In the genomic region with DNA sequence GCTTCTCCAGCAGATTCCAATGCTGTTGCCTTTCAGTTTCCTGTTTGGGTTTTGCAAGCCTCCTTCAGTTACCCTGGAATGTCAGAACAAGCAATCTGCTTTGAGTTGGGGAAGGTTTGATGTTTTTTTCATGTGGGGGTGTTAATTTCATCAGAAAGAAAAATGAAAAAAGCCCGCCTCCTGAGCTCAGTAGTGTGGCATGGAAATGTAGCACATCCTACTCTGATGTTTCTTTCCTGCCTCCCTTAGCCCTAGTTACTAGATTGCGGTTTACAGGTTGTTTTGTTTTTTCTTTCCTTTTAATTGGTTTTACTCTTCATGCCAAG, we compare ENCODE assay signal across 18 cellular contexts. TPM values are rescaled to one million over a fixed set of nuclear protein-coding genes. Genes with fewer than 3 reads are reported as not detected.
DNase-seq lines count a peak whose midpoint lies in the region; ATAC-seq and TF ChIP-seq lines count a peak whose summit lies in the region.
"Had no signal": no experiment of that assay in that cellular context is flagged by ENCODE, and none has a peak within 500 bp of the region (broad histone marks: within the 10 kb centered on the region; RNA-seq: fewer than 3 reads in every experiment).

No MANE protein-coding gene starts in this region.

- H3K4me2 ChIP-seq in PC-9: no peak overlapping the region

- TF ChIP-seq CTCF in natural killer cell (IDR thresholded peaks at IDR 0.05): no peak
- TF ChIP-seq CTCF in PC-9 (conservative IDR thresholded peaks at IDR 0.05): no peak

- intact Hi-C loops in natural killer cell (cut with micrococcal nuclease) (no loop called here), PC-9 (cut with micrococcal nuclease; ENCODE audit: unreplicated experiment) (no loop called here)

- H3K4me1 Mint-ChIP-seq in natural killer cell treated with Interleukin-12 subunit alpha and Interleukin-12 subunit beta and Interleukin-15 and Interleukin-18, amount 100 ng/mL, for 72 hours (ENCODE audit: low read depth in 2 of 2): peaks cover 26 to 31% of the 10 kb centered on the region in 2 donors
- peaks cover 6 to 13% of the 10 kb centered on the region in 2 donors for H3K4me1 Mint-ChIP-seq in natural killer cell
- peaks cover 4% of the 10 kb centered on the region for H3K4me1 Mint-ChIP-seq in activated naive CD4-positive, alpha-beta T cell treated with anti-CD3 and anti-CD28 coated beads, Interleukin-2, amount 10 ng/mL, durations not matched to agents 7 days and 5 days

- no peaks in the 10 kb centered on the region for H3K27me3 Mint-ChIP-seq in natural killer cell treated with Interleukin-12 subunit alpha and Interleukin-12 subunit beta and Interleukin-15 and Interleukin-18, amount 100 ng/mL, for 72 hours
- no peaks in the 10 kb centered on the region for H3K27me3 Mint-ChIP-seq in natural killer cell (ENCODE audit: low read depth in 2 of 2)
- H3K27me3 Mint-ChIP-seq in activated naive CD4-positive, alpha-beta T cell treated with anti-CD3 and anti-CD28 coated beads, Interleukin-2, amount 10 ng/mL, durations not matched to agents 7 days and 5 days: no peaks in the 10 kb centered on the region

- peak in 1 of 2 donors; percentile 46 for ATAC-seq in natural killer cell treated with Interleukin-12 subunit alpha and Interleukin-12 subunit beta and Interleukin-15 and Interleukin-18, amount 100 ng/mL, for 72 hours
- no peak for ATAC-seq in natural killer cell

- no peaks in the 10 kb centered on the region for H3K9me3 Mint-ChIP-seq in natural killer cell treated with Interleukin-12 subunit alpha and Interleukin-12 subunit beta and Interleukin-15 and Interleukin-18, amount 100 ng/mL, for 72 hours
- no peaks in the 10 kb centered on the region for H3K9me3 Mint-ChIP-seq in natural killer cell
- H3K9me3 Mint-ChIP-seq in activated naive CD4-positive, alpha-beta T cell treated with anti-CD3 and anti-CD28 coated beads, Interleukin-2, amount 10 ng/mL, durations not matched to agents 7 days and 5 days: no peaks in the 10 kb centered on the region

- H3K4me3 ChIP-seq in PC-9: no peak overlapping the region

- no peaks in the 10 kb centered on the region for H4K20me1 ChIP-seq in PC-9 (ENCODE audit: insufficient read depth)

- no TSS peak for BruUV-seq in PC-9 (replicated peaks; lab: Mats Ljungman, UMichigan)

- no peaks in the 10 kb centered on the region for H3F3A ChIP-seq in PC-9 (ENCODE audit: insufficient read depth, low read depth)

- H3K36me3 Mint-ChIP-seq in natural killer cell treated with Interleukin-12 subunit alpha and Interleukin-12 subunit beta and Interleukin-15 and Interleukin-18, amount 100 ng/mL, for 72 hours: peaks cover 15% of the 10 kb centered on the region
- H3K36me3 Mint-ChIP-seq in natural killer cell: no peaks in the 10 kb centered on the region
- H3K36me3 Mint-ChIP-seq in activated naive CD4-positive, alpha-beta T cell treated with anti-CD3 and anti-CD28 coated beads, Interleukin-2, amount 10 ng/mL, durations not matched to agents 7 days and 5 days: peaks cover 5% of the 10 kb centered on the region

- peak overlapping the region; percentile 46 for H3K4me3 Mint-ChIP-seq in natural killer cell treated with Interleukin-12 subunit alpha and Interleukin-12 subunit beta and Interleukin-15 and Interleukin-18, amount 100 ng/mL, for 72 hours
- H3K4me3 Mint-ChIP-seq in natural killer cell: no peak overlapping the region
- no peak overlapping the region for H3K4me3 Mint-ChIP-seq in activated naive CD4-positive, alpha-beta T cell treated with anti-CD3 and anti-CD28 coated beads, Interleukin-2, amount 10 ng/mL, durations not matched to agents 7 days and 5 days

- peak overlapping the region; percentile 57 to 63 for H3K27ac Mint-ChIP-seq in natural killer cell treated with Interleukin-12 subunit alpha and Interleukin-12 subunit beta and Interleukin-15 and Interleukin-18, amount 100 ng/mL, for 72 hours
- H3K27ac Mint-ChIP-seq in natural killer cell: no peak overlapping the region
- H3K27ac Mint-ChIP-seq in activated naive CD4-positive, alpha-beta T cell treated with anti-CD3 and anti-CD28 coated beads, Interleukin-2, amount 10 ng/mL, durations not matched to agents 7 days and 5 days: no peak overlapping the region

- H2AFZ ChIP-seq in PC-9: no peak overlapping the region

- no peaks in the 10 kb centered on the region for H3K4me1 ChIP-seq in PC-9 (replicated peaks; ENCODE audit: insufficient read depth)

- H3K9me2 ChIP-seq in PC-9 (ENCODE audit: insufficient read depth): no peaks in the 10 kb centered on the region

- H3K79me2 ChIP-seq in PC-9 (ENCODE audit: low read depth): no peaks in the 10 kb centered on the region

- POLR2A ChIA-PET in PC-9 (lab: Charles Lee; ENCODE audit: unreplicated experiment): no interaction called here

- no peak for DNase-seq in natural killer cell treated with Interleukin-12 subunit alpha and Interleukin-12 subunit beta and Interleukin-15 and Interleukin-18, amount 100 ng/mL, for 72 hours (ENCODE audit: low spot score)
- no peak for DNase-seq in natural killer cell
- DNase-seq in LHCN-M2 (ENCODE audit: low read depth): peak; percentile 15
- DNase-seq in dedifferentiated amniotic fluid mesenchymal stem cell (ENCODE audit: extremely low spot score): peak; percentile 15
- no peak for DNase-seq in DMS114 treated with DMSO at 0.1 percent for 48 hours (lab: John Stamatoyannopoulos, UW; ENCODE audit: unreplicated experiment)
- DNase-seq in KBM-7: no peak
- no peak for DNase-seq in PC-9
- no peak for DNase-seq in activated naive CD4-positive, alpha-beta T cell treated with anti-CD3 and anti-CD28 coated beads, Interleukin-2, amount 10 ng/mL, durations not matched to agents 7 days and 5 days
- DNase-seq: activated CD4-positive, CD25-positive, alpha-beta regulatory T cell treated with anti-CD3 and anti-CD28 coated beads, Interleukin-2, amount 50 U/mL, for 72 hours; DMS 273 treated with DMSO at 0.1 percent for 48 hours; islet precursor cell; KG1; NCI-H146; NCI-H524 treated with DMSO at 0.1 percent for 48 hours; posterior cingulate gyrus; stimulated activated CD4-positive, alpha-beta T cell treated with anti-CD3 and anti-CD28 coated beads, Interleukin-15, amount 100 ng/mL, for 24 hours had no signal

- H3K27ac ChIP-seq in PC-9: no peak overlapping the region

- H3K36me3 ChIP-seq in PC-9 (ENCODE audit: low read depth): no peaks in the 10 kb centered on the region

- in situ Hi-C loops in KBM-7 (cut with MboI; ENCODE audit: low pct_unique_long_range_greater_than_20kb, low sequenced_read_pairs): no loop called here

- no peaks in the 10 kb centered on the region for H3K27me3 ChIP-seq in PC-9 (ENCODE audit: insufficient read depth, low read depth)

- H3K9me3 ChIP-seq in PC-9 (ENCODE audit: insufficient read depth, low read depth): no peaks in the 10 kb centered on the region

- CTCF ChIA-PET in PC-9 (lab: Charles Lee): no interaction called here
- CTCF ChIA-PET in activated naive CD4-positive, alpha-beta T cell treated with anti-CD3 and anti-CD28 coated beads, Interleukin-2, amount 10 ng/mL, durations not matched to agents 7 days and 5 days (lab: Charles Lee): interaction anchor here (1.3 kb wide), 2 partner anchors 10 to 14 kb away, joined by 3 to 4 read pairs; no protein-coding TSS in a partner anchor

RNA-seq across cellular contexts. Expression of a gene that starts 22.6 kb away (rescaled TPM):
- 1 to 10 TPM; 1.8 to 2.7 TPM for total RNA-seq in natural killer cell treated with Interleukin-12 subunit alpha and Interleukin-12 subunit beta and Interleukin-15 and Interleukin-18, amount 100 ng/mL, for 72 hours
- total RNA-seq in natural killer cell (1 to 10 TPM; 1.4 to 2.4 (median 1.6) TPM), LHCN-M2 (2014; rRNA removed) (not detected in 2 replicates), PC-9 (2021) (not detected in 2 replicates)
- polyA plus RNA-seq in LHCN-M2 (2012): not detected
- total RNA-seq: glomerular endothelial cell, temporal lobe had no signal

Comparison
In these comparisons a context has a peak if more than half of its experiments do, and no peak if none do; other contexts are left out.
1. H3K27ac Mint-ChIP-seq: peak in natural killer cell treated with Interleukin-12 subunit alpha and Interleukin-12 subunit beta and Interleukin-15 and Interleukin-18, amount 100 ng/mL, for 72 hours (2 of 2); none in natural killer cell (0 of 2) and activated naive CD4-positive, alpha-beta T cell treated with anti-CD3 and anti-CD28 coated beads, Interleukin-2, amount 10 ng/mL, durations not matched to agents 7 days and 5 days (single experiment).
2. DNase-seq: peak in LHCN-M2 (single experiment) and dedifferentiated amniotic fluid mesenchymal stem cell (single experiment); none in natural killer cell treated with Interleukin-12 subunit alpha and Interleukin-12 subunit beta and Interleukin-15 and Interleukin-18, amount 100 ng/mL, for 72 hours (single experiment), natural killer cell (single experiment), DMS114 treated with DMSO at 0.1 percent for 48 hours (single experiment), KBM-7 (single experiment), PC-9 (0 of 2) and activated naive CD4-positive, alpha-beta T cell treated with anti-CD3 and anti-CD28 coated beads, Interleukin-2, amount 10 ng/mL, durations not matched to agents 7 days and 5 days (single experiment).